In the genomic region with DNA sequence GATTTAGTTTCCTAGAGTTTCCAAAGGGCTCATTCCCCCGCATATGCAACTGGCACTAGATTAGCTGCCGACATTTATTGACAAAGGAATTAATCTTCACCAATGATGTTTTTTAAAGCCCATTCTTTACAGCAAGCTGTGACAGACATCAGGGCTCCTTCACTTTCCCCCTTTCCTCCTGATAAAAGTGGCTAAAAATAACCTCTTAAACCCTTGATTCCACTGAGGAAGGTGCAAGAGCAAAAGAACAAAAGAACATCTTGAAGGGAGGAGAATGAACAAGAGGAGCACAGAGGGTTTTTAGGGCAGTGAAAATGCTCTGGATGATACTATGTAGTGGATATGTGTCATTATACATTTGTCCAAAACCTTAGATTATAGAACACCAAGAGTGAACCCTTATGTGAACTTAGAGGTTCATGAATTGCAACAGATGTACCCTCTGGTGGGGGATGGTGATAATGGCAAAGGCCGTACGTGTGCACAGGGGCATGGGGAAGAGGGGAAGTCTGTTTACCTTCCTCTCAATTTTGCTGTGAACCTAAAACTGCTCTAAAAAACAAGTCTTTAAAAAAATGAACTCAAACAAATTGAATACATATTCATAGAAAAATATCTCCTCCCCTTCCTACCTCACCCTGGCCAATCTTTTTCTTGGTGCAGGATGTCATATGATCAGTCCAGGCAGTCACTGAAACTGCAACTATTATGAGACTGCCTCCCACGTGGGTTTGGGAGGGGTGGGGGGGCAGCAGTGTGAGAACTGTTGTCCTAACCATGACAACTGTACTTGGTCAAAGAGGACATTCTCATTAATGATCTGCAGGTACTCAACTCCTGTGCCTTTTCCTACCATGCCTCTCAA, we compare ENCODE assay signal across 1 cellular context.
TF ChIP-seq lines count a peak whose summit lies in the region.

No MANE protein-coding gene starts in this region.

TF ChIP-seq in SK-N-SH treated with all-trans-retinoic acid at 6 μM for 48 hours, 23 proteins besides CTCF, POLR2A, EP300 and RAD21 (continued from another document):
- TF ChIP-seq, protein P1, sequence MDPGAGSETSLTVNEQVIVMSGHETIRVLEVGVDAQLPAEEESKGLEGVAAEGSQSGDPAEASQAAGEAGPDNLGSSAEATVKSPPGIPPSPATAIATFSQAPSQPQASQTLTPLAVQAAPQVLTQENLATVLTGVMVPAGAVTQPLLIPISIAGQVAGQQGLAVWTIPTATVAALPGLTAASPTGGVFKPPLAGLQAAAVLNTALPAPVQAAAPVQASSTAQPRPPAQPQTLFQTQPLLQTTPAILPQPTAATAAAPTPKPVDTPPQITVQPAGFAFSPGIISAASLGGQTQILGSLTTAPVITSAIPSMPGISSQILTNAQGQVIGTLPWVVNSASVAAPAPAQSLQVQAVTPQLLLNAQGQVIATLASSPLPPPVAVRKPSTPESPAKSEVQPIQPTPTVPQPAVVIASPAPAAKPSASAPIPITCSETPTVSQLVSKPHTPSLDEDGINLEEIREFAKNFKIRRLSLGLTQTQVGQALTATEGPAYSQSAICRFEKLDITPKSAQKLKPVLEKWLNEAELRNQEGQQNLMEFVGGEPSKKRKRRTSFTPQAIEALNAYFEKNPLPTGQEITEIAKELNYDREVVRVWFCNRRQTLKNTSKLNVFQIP (CRISPR knock-in tag; IDR thresholded peaks at IDR 0.05; ENCODE audit: borderline replicate concordance, low read depth): no peak
- TF ChIP-seq BACH2 (CRISPR knock-in tag; IDR thresholded peaks at IDR 0.05; ENCODE audit: borderline replicate concordance): no peak
- no peak for TF ChIP-seq ZNF565 (CRISPR knock-in tag; conservative IDR thresholded peaks at IDR 0.05; ENCODE audit: low read depth)
- TF ChIP-seq, protein P2, sequence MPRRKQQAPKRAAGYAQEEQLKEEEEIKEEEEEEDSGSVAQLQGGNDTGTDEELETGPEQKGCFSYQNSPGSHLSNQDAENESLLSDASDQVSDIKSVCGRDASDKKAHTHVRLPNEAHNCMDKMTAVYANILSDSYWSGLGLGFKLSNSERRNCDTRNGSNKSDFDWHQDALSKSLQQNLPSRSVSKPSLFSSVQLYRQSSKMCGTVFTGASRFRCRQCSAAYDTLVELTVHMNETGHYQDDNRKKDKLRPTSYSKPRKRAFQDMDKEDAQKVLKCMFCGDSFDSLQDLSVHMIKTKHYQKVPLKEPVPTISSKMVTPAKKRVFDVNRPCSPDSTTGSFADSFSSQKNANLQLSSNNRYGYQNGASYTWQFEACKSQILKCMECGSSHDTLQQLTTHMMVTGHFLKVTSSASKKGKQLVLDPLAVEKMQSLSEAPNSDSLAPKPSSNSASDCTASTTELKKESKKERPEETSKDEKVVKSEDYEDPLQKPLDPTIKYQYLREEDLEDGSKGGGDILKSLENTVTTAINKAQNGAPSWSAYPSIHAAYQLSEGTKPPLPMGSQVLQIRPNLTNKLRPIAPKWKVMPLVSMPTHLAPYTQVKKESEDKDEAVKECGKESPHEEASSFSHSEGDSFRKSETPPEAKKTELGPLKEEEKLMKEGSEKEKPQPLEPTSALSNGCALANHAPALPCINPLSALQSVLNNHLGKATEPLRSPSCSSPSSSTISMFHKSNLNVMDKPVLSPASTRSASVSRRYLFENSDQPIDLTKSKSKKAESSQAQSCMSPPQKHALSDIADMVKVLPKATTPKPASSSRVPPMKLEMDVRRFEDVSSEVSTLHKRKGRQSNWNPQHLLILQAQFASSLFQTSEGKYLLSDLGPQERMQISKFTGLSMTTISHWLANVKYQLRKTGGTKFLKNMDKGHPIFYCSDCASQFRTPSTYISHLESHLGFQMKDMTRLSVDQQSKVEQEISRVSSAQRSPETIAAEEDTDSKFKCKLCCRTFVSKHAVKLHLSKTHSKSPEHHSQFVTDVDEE (CRISPR knock-in tag; IDR thresholded peaks at IDR 0.05): no peak
- no peak for TF ChIP-seq RARB (CRISPR knock-in tag; IDR thresholded peaks at IDR 0.05)
- TF ChIP-seq ZNF8 (CRISPR knock-in tag; IDR thresholded peaks at IDR 0.05): no peak
- TF ChIP-seq TOX (CRISPR knock-in tag; IDR thresholded peaks at IDR 0.05; ENCODE audit: borderline replicate concordance): no peak
- TF ChIP-seq GLIS3 (CRISPR knock-in tag; IDR thresholded peaks at IDR 0.05): no peak
- TF ChIP-seq SNAI2 (CRISPR knock-in tag; IDR thresholded peaks at IDR 0.05): no peak
TF ChIP-seq in SK-N-SH treated with all-trans-retinoic acid at 6 μM for 48 hours: peak in this region for 0.
